In the genomic region with DNA sequence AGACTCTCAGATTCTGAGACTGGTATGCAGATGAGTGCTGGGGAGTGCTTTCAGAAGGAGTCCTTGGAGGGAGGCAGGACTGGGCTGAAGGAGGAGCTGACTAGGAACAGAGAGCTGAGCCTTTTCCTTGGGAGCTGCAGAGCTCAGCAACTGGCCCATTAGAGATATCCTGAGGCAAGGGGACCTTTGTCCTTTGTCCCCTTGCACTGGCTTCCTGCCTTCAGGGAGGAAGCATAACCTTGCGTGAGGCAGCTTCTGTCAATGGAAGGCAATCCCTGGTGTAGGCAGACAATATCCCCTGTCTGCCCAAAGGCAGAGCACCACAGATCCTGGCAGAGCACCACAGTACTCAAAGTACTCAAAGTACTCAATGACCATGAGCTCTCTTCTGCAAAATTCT, we compare ENCODE assay signal across 24 cellular contexts.
"Had no signal": no experiment of that assay in that cellular context is flagged by ENCODE, and none has a peak within 500 bp of the region (broad histone marks: within the 10 kb centered on the region; RNA-seq: fewer than 3 reads in every experiment).

No MANE protein-coding gene starts in this region.

- H3K4me3 ChIP-seq: coronary artery, dorsolateral prefrontal cortex, esophagus muscularis mucosa, gastroesophageal sphincter, heart left ventricle, hepatocyte, left lung, lower lobe of right lung, mucosa of descending colon had no signal

- H3K27ac ChIP-seq: coronary artery, dorsolateral prefrontal cortex, esophagus muscularis mucosa, foreskin keratinocyte, gastroesophageal sphincter, heart left ventricle, hepatocyte, left lung, lower lobe of right lung had no signal

- H3K4me2 ChIP-seq: hepatocyte had no signal

- H3K36me3 ChIP-seq: esophagus muscularis mucosa, gastroesophageal sphincter, heart left ventricle, left lung, lower lobe of right lung had no signal

- ATAC-seq: foreskin keratinocyte, gastroesophageal sphincter, heart left ventricle, left lung, left ventricle myocardium superior, lower lobe of right lung, mucosa of descending colon had no signal

- H3K4me1 ChIP-seq: esophagus muscularis mucosa, foreskin keratinocyte, gastroesophageal sphincter, heart left ventricle, left lung, lower lobe of right lung had no signal

- H2AFZ ChIP-seq: hepatocyte had no signal

- H3K27me3 ChIP-seq: foreskin keratinocyte, hepatocyte had no signal

- H3K79me2 ChIP-seq: hepatocyte had no signal

- FAIRE-seq: colon, endothelial cell of umbilical vein, frontal cortex, kidney had no signal

- H3K9me3 ChIP-seq: esophagus muscularis mucosa, gastroesophageal sphincter, heart left ventricle, left lung, lower lobe of right lung, mucosa of descending colon had no signal

- DNase-seq: dermis blood vessel endothelial cell; dorsolateral prefrontal cortex; effector CD4-positive, alpha-beta T cell; effector memory CD4-positive, alpha-beta T cell; foreskin keratinocyte; heart left ventricle; hypothalamus; immature natural killer cell; islet precursor cell; kidney; kidney glomerular epithelial cell; left lung; left ventricle myocardium superior; lower lobe of right lung; mesenchymal stem cell; mucosa of descending colon; naive B cell had no signal
